Comparison of ENCODE assay signal across 10 cellular contexts in genomic region chr7:114924066-114924712, GRCh38. TPM values are rescaled to one million over a fixed set of nuclear protein-coding genes. Genes with fewer than 3 reads are reported as not detected.
DNase-seq lines count a peak whose midpoint lies in the region; ATAC-seq, FAIRE-seq and TF ChIP-seq lines count a peak whose summit lies in the region.
"Had no signal": no experiment of that assay in that cellular context is flagged by ENCODE, and none has a peak within 500 bp of the region (broad histone marks: within the 10 kb centered on the region; RNA-seq: fewer than 3 reads in every experiment).

No MANE protein-coding gene starts in this region.

- H3K36me3 ChIP-seq in astrocyte (ENCODE audit: insufficient read depth, low read length): no peaks in the 10 kb centered on the region
- H3K36me3 ChIP-seq in osteoblast (ENCODE audit: insufficient read depth, low read length): no peaks in the 10 kb centered on the region
- no peaks in the 10 kb centered on the region for H3K36me3 ChIP-seq in prostate gland

- H3K4me1 Mint-ChIP-seq in astrocyte (ENCODE audit: low read depth, unreplicated experiment): peaks cover 5% of the 10 kb centered on the region

- H3K4me2 ChIP-seq in astrocyte (ENCODE audit: low read length): peak overlapping the region; percentile 89
- peak overlapping the region; percentile 94 for H3K4me2 ChIP-seq in osteoblast (ENCODE audit: insufficient read depth, low read length)

- H3K27ac Mint-ChIP-seq in astrocyte (ENCODE audit: unreplicated experiment): no peak overlapping the region

- H3K4me3 ChIP-seq in GM12864 (ENCODE audit: low read depth, low read length): peak overlapping the region; percentile 78
- peak overlapping the region; percentile 80 for H3K4me3 ChIP-seq in astrocyte (ENCODE audit: insufficient read depth, low read depth, low read length)
- H3K4me3 ChIP-seq in osteoblast (ENCODE audit: insufficient read depth, low read length): peak overlapping the region; percentile 84
- no peak overlapping the region for H3K4me3 ChIP-seq in prostate gland

- H3K79me2 ChIP-seq in astrocyte (ENCODE audit: insufficient read depth, low read length): peaks cover 49% of the 10 kb centered on the region
- peaks cover 58% of the 10 kb centered on the region for H3K79me2 ChIP-seq in osteoblast (ENCODE audit: insufficient read depth, low read length)

- no peak for FAIRE-seq in astrocyte (lab: Jason Lieb, UNC)

- ATAC-seq in HG02623 (IDR thresholded peaks at IDR 0.05; ENCODE audit: unreplicated experiment) (peak; percentile 17), GM21619 (IDR thresholded peaks at IDR 0.05; ENCODE audit: unreplicated experiment) (no peak)

- intact Hi-C loops in prostate gland (cut with DNase I): loop anchor here (5.0 to 10.0 kb wide), 2 partner anchors 83 to 839 kb away; no protein-coding TSS in a partner anchor

- no peaks in the 10 kb centered on the region for H3K9me3 Mint-ChIP-seq in astrocyte (ENCODE audit: unreplicated experiment)

- H3K36me3 Mint-ChIP-seq in astrocyte (ENCODE audit: low read depth, unreplicated experiment): no peaks in the 10 kb centered on the region

- H3K27ac ChIP-seq in astrocyte (ENCODE audit: low read depth, low read length) (peak overlapping the region; percentile 78), osteoblast (ENCODE audit: low read depth, low read length) (peak overlapping the region; percentile 76), prostate gland (no peak overlapping the region)

- TF ChIP-seq POLR2A in prostate gland (IDR thresholded peaks at IDR 0.05): no peak

- DNase-seq in GM12864 (ENCODE audit: low read depth) (no peak), astrocyte (ENCODE audit: low read depth) (no peak), osteoblast (ENCODE audit: insufficient read length, low spot score, missing footprints) (no peak), hypothalamus (lab: John Stamatoyannopoulos, UW) (no peak), prostate gland (ENCODE audit: low spot score) (no peak), dedifferentiated amniotic fluid mesenchymal stem cell (ENCODE audit: extremely low spot score) (no peak)
- DNase-seq: activated CD4-positive, CD25-positive, alpha-beta regulatory T cell; GOT3 had no signal

- H3K4me3 Mint-ChIP-seq in astrocyte (ENCODE audit: unreplicated experiment): peak overlapping the region; percentile 92

- peak overlapping the region; percentile 93 for H3K9ac ChIP-seq in astrocyte (ENCODE audit: low read length)

- H3K4me1 ChIP-seq in astrocyte (ENCODE audit: insufficient read depth, low read length): peaks cover 5% of the 10 kb centered on the region
- H3K4me1 ChIP-seq in osteoblast (ENCODE audit: insufficient read depth, low read length): peaks cover 19% of the 10 kb centered on the region
- no peaks in the 10 kb centered on the region for H3K4me1 ChIP-seq in prostate gland (replicated peaks)

- H3K27me3 Mint-ChIP-seq in astrocyte (ENCODE audit: low read depth, unreplicated experiment): no peaks in the 10 kb centered on the region

- H2AFZ ChIP-seq in astrocyte (ENCODE audit: low read depth, low read length): no peak overlapping the region
- no peak overlapping the region for H2AFZ ChIP-seq in osteoblast (ENCODE audit: low read length)

- 70% methylated on average over 4 of the region's 4 CpGs for WGBS in prostate gland

- H3K27me3 ChIP-seq in astrocyte (ENCODE audit: insufficient read depth, low read length) (no peaks in the 10 kb centered on the region), osteoblast (ENCODE audit: insufficient read depth, low read length) (no peaks in the 10 kb centered on the region), prostate gland (replicated peaks; ENCODE audit: insufficient read depth) (no peaks in the 10 kb centered on the region)

- H3K9me3 ChIP-seq in astrocyte (ENCODE audit: insufficient read depth, low read depth, low read length): no peaks in the 10 kb centered on the region
- no peaks in the 10 kb centered on the region for H3K9me3 ChIP-seq in osteoblast (ENCODE audit: low read depth, low read length)
- H3K9me3 ChIP-seq in prostate gland: no peaks in the 10 kb centered on the region

- H4K20me1 ChIP-seq in astrocyte (ENCODE audit: insufficient read depth, low read length): no peaks in the 10 kb centered on the region
- no peaks in the 10 kb centered on the region for H4K20me1 ChIP-seq in osteoblast (ENCODE audit: insufficient read depth, low read length)

- TF ChIP-seq CTCF in GM12864 (IDR thresholded peaks at IDR 0.05; ENCODE audit: low read depth, low read length, missing control alignments): no peak
- no peak for TF ChIP-seq CTCF in astrocyte (IDR thresholded peaks at IDR 0.05; ENCODE audit: insufficient read depth, low read depth, low read length)
- no peak for TF ChIP-seq CTCF in osteoblast (IDR thresholded peaks at IDR 0.05; ENCODE audit: extremely low read depth, low read depth, low read length)
- no peak for TF ChIP-seq CTCF in prostate gland (IDR thresholded peaks at IDR 0.05)

RNA-seq across cellular contexts. Expression of gene MDFIC, which starts 2.3 kb away (rescaled TPM):
- total RNA-seq in astrocyte: 17.7 and 20.3 TPM in 2 replicates
- total RNA-seq in osteoblast: 68.8 and 81.3 TPM in 2 replicates
- total RNA-seq in prostate gland: 10 to 100 TPM; 17.2 to 24.8 TPM

Comparison
In these comparisons a context has a peak if more than half of its experiments do, and no peak if none do; other contexts are left out.
1. H3K4me3 ChIP-seq: peak in GM12864 (single experiment), astrocyte (single experiment) and osteoblast (single experiment); none in prostate gland (0 of 2).
2. H3K27ac ChIP-seq: peak in astrocyte (single experiment) and osteoblast (single experiment); none in prostate gland (0 of 2).